Comparison of ENCODE assay signal across 2 cellular contexts in genomic region chr12:109385339-109386078, GRCh38.
TF ChIP-seq lines count a peak whose summit lies in the region.

No MANE protein-coding gene starts in this region.

TF ChIP-seq in GM12891, 5 proteins besides CTCF, POLR2A, EP300 and RAD21 (continued from another document):
- TF ChIP-seq PAX5 (IDR thresholded peaks at IDR 0.05; ENCODE audit: insufficient read depth, low read length, severe bottlenecking) = no peak
TF ChIP-seq in GM12891: peak in this region for 0.

TF ChIP-seq in K562, 482 proteins besides CTCF, POLR2A, EP300 and RAD21 (continued from another document):
- no peak for TF ChIP-seq ZBTB17 (CRISPR knock-in tag; IDR thresholded peaks at IDR 0.05)
- no peak for TF ChIP-seq KAT2B (IDR thresholded peaks at IDR 0.05; ENCODE audit: low read depth, low read length)
- peak; percentile 54 for TF ChIP-seq MAFG (tag; conservative IDR thresholded peaks at IDR 0.05)
- TF ChIP-seq C11orf30 (IDR thresholded peaks at IDR 0.05; ENCODE audit: low read depth) = peak; percentile 79
- peak; percentile 40; the same call in 1 of the 2 replicates for TF ChIP-seq ZNF384 (IDR thresholded peaks at IDR 0.05; ENCODE audit: low read depth, low read length)
- TF ChIP-seq THAP12 (CRISPR knock-in tag; IDR thresholded peaks at IDR 0.05) = no peak
- no peak for TF ChIP-seq E2F8 (IDR thresholded peaks at IDR 0.05; ENCODE audit: low read depth, partially characterized antibody)
- no peak for TF ChIP-seq XRCC5 (IDR thresholded peaks at IDR 0.05; ENCODE audit: low read depth, low read length)
- TF ChIP-seq ZNF695 (CRISPR knock-in tag; IDR thresholded peaks at IDR 0.05) = no peak
- TF ChIP-seq HDGF (IDR thresholded peaks at IDR 0.05) = no peak
- no peak for TF ChIP-seq ZNF24 (IDR thresholded peaks at IDR 0.05)
- no peak; a peak in 1 of 4 replicates for TF ChIP-seq FOXK2 (conservative IDR thresholded peaks at IDR 0.05 in 1 of 2, IDR thresholded peaks at IDR 0.05 in 1 of 2; ENCODE audit: low read depth in 2 of 2)
- TF ChIP-seq DEAF1 (CRISPR knock-in tag; IDR thresholded peaks at IDR 0.05) = peak; percentile 82
- no peak for TF ChIP-seq CHD1 (IDR thresholded peaks at IDR 0.05; ENCODE audit: low read length)
- TF ChIP-seq CGGBP1 (CRISPR knock-in tag; IDR thresholded peaks at IDR 0.05) = no peak
- TF ChIP-seq JUN (IDR thresholded peaks at IDR 0.05; ENCODE audit: borderline replicate concordance, low read depth, low read length) = no peak
- no peak for TF ChIP-seq JUN (CRISPR knock-in tag; IDR thresholded peaks at IDR 0.05; ENCODE audit: borderline replicate concordance)
- no peak for TF ChIP-seq ZFP30 (CRISPR knock-in tag; IDR thresholded peaks at IDR 0.05; ENCODE audit: borderline replicate concordance)
- 0 out of 2 replicates have a peak, but pooled peaks have one; percentile 9 for TF ChIP-seq MAFF (IDR thresholded peaks at IDR 0.05; ENCODE audit: low read length)
- 0 out of 2 replicates have a peak, but pooled peaks have one; percentile 49 for TF ChIP-seq ARID2 (IDR thresholded peaks at IDR 0.05)
- TF ChIP-seq AFF4 (CRISPR knock-in tag; IDR thresholded peaks at IDR 0.05) = no peak
- no peak for TF ChIP-seq DDX20 (tag; IDR thresholded peaks at IDR 0.05; ENCODE audit: low read depth)
